18 cellular contexts compared by ENCODE assay signal in genomic region chr1:245810789-245811337, GRCh38.
DNase-seq lines count a peak whose midpoint lies in the region; ATAC-seq lines count a peak whose summit lies in the region.
"Had no signal": no experiment of that assay in that cellular context is flagged by ENCODE, and none has a peak within 500 bp of the region (broad histone marks: within the 10 kb centered on the region; RNA-seq: fewer than 3 reads in every experiment).

No MANE protein-coding gene starts in this region.

- H3K4me1 Mint-ChIP-seq in stimulated activated memory B cell treated with anti-CD40 and anti-IgM and Interleukin-4, amounts not matched to agents 10 μg/mL and 1 μg/mL and 100 μg/mL, for 72 hours, result peaks cover 57% of the 10 kb centered on the region

- DNase-seq in NCI-H2081 (lab: John Stamatoyannopoulos, UW) (peak; percentile 16 to 65), NCI-H2081 treated with DMSO at 0.1 percent for 48 hours (lab: John Stamatoyannopoulos, UW) (no peak), NCI-H2171 treated with DMSO at 0.1 percent for 48 hours (lab: John Stamatoyannopoulos, UW) (peak; percentile 82), cerebellum (ENCODE audit: low spot score) (peak; percentile 68), NCI-H2196 (lab: John Stamatoyannopoulos, UW; ENCODE audit: unreplicated experiment) (no peak)
- DNase-seq in activated naive CD4-positive, alpha-beta T cell (lab: John Stamatoyannopoulos, UW), result no peak
- DNase-seq: 8988T; activated CD8-positive, alpha-beta T cell treated with anti-CD3 and anti-CD28 coated beads for 36 hours; activated gamma-delta T cell treated with Interleukin-2 at 50 U/mL for 16 hours; CD8-positive, alpha-beta memory T cell; H7; head of caudate nucleus; lower lobe of right lung; occipital lobe; T-helper 9 cell had no signal

- peak; percentile 1 for ATAC-seq in stimulated activated memory B cell treated with anti-CD40 and anti-IgM and Interleukin-4, amounts not matched to agents 10 μg/mL and 1 μg/mL and 100 μg/mL, for 72 hours
- ATAC-seq in HG02623 (IDR thresholded peaks at IDR 0.05; ENCODE audit: unreplicated experiment), result no peak
- ATAC-seq: activated CD8-positive, alpha-beta T cell treated with anti-CD3 and anti-CD28 coated beads for 36 hours; lower lobe of right lung; Panc1 had no signal

- no peaks in the 10 kb centered on the region for H3K27me3 Mint-ChIP-seq in stimulated activated memory B cell treated with anti-CD40 and anti-IgM and Interleukin-4, amounts not matched to agents 10 μg/mL and 1 μg/mL and 100 μg/mL, for 72 hours
- H3K27me3 Mint-ChIP-seq: activated CD8-positive, alpha-beta T cell treated with anti-CD3 and anti-CD28 coated beads for 36 hours had no signal

- peak overlapping the region; percentile 91 for H3K27ac Mint-ChIP-seq in stimulated activated memory B cell treated with anti-CD40 and anti-IgM and Interleukin-4, amounts not matched to agents 10 μg/mL and 1 μg/mL and 100 μg/mL, for 72 hours
- H3K27ac Mint-ChIP-seq: activated CD8-positive, alpha-beta T cell treated with anti-CD3 and anti-CD28 coated beads for 36 hours had no signal

- no peaks in the 10 kb centered on the region for H3K36me3 Mint-ChIP-seq in stimulated activated memory B cell treated with anti-CD40 and anti-IgM and Interleukin-4, amounts not matched to agents 10 μg/mL and 1 μg/mL and 100 μg/mL, for 72 hours

- H3K9me3 Mint-ChIP-seq in stimulated activated memory B cell treated with anti-CD40 and anti-IgM and Interleukin-4, amounts not matched to agents 10 μg/mL and 1 μg/mL and 100 μg/mL, for 72 hours, result no peaks in the 10 kb centered on the region
- H3K9me3 Mint-ChIP-seq: activated CD8-positive, alpha-beta T cell treated with anti-CD3 and anti-CD28 coated beads for 36 hours had no signal

- peak overlapping the region; percentile 3 for H3K4me3 Mint-ChIP-seq in stimulated activated memory B cell treated with anti-CD40 and anti-IgM and Interleukin-4, amounts not matched to agents 10 μg/mL and 1 μg/mL and 100 μg/mL, for 72 hours
- H3K4me3 Mint-ChIP-seq: activated CD8-positive, alpha-beta T cell treated with anti-CD3 and anti-CD28 coated beads for 36 hours; CD8-positive, alpha-beta memory T cell had no signal

Comparison
In these comparisons a context has a peak if more than half of its experiments do, and no peak if none do; other contexts are left out.
1. DNase-seq: peak in NCI-H2081 (2 of 2), NCI-H2171 treated with DMSO at 0.1 percent for 48 hours (single experiment) and cerebellum (single experiment); none in NCI-H2081 treated with DMSO at 0.1 percent for 48 hours (single experiment), NCI-H2196 (single experiment) and activated naive CD4-positive, alpha-beta T cell (0 of 4).